13 cellular contexts compared by ENCODE assay signal in the genomic region with DNA sequence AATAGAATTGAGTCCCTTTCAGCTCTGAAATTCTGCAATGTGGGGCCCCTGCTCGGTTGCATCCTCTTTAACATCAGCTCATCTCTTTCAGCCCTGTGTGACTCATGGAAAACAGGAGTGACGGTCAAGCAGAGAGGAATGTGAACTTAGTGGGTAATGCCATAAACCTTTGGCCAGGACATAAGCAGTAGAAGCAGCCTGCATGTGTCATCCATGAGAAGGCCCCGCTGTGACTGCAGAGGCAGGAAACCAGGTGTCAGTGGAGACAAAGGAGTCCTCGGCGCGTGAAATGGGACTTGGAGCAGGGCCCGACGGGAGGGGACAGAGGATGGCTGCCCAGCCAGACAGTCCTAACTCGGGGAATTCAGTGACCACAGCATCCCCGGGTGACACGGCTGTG. TPM values are rescaled to one million over a fixed set of nuclear protein-coding genes. Genes with fewer than 3 reads are reported as not detected.
DNase-seq lines count a peak whose midpoint lies in the region; ATAC-seq and TF ChIP-seq lines count a peak whose summit lies in the region.
"Had no signal": no experiment of that assay in that cellular context is flagged by ENCODE, and none has a peak within 500 bp of the region (broad histone marks: within the 10 kb centered on the region; RNA-seq: fewer than 3 reads in every experiment).

No MANE protein-coding gene starts in this region.

- no peaks in the 10 kb centered on the region for H3K9me3 Mint-ChIP-seq in CD8-positive, alpha-beta memory T cell
- H3K9me3 Mint-ChIP-seq: activated naive CD8-positive, alpha-beta T cell treated with anti-CD3 and anti-CD28 coated beads, Interleukin-2, amount 10 ng/mL, durations not matched to agents 7 days and 5 days had no signal

- in situ Hi-C loops in astrocyte of the cerebellum (cut with HindIII; ENCODE audit: low sequenced_read_pairs) = no loop called here

- no peaks in the 10 kb centered on the region for H3K36me3 Mint-ChIP-seq in CD8-positive, alpha-beta memory T cell
- H3K36me3 Mint-ChIP-seq: activated naive CD8-positive, alpha-beta T cell treated with anti-CD3 and anti-CD28 coated beads, Interleukin-2, amount 10 ng/mL, durations not matched to agents 7 days and 5 days had no signal

- no peak overlapping the region for H3K4me3 Mint-ChIP-seq in CD8-positive, alpha-beta memory T cell
- H3K4me3 Mint-ChIP-seq: activated naive CD8-positive, alpha-beta T cell treated with anti-CD3 and anti-CD28 coated beads, Interleukin-2, amount 10 ng/mL, durations not matched to agents 7 days and 5 days had no signal

- no peaks in the 10 kb centered on the region for H3K4me1 ChIP-seq in mucosa of descending colon (ENCODE audit: low read depth)
- H3K4me1 ChIP-seq in CD8-positive, alpha-beta memory T cell (ENCODE audit: insufficient read depth, low read length) = no peaks in the 10 kb centered on the region

- peak; percentile 95 for DNase-seq in DMS53 treated with DMSO at 0.1 percent for 48 hours (lab: John Stamatoyannopoulos, UW; ENCODE audit: unreplicated experiment)
- DNase-seq in NCI-H1105 treated with DMSO at 0.1 percent for 48 hours (lab: John Stamatoyannopoulos, UW) = peak; percentile 37
- DNase-seq in astrocyte of the cerebellum (ENCODE audit: low read depth) = peak; percentile 65
- DNase-seq in mucosa of descending colon = no peak
- DNase-seq in CD8-positive, alpha-beta memory T cell = no peak
- DNase-seq in HEK293T (ENCODE audit: extremely low spot score) = no peak
- DNase-seq: activated naive CD8-positive, alpha-beta T cell treated with anti-CD3 and anti-CD28 coated beads, Interleukin-2, amount 10 ng/mL, durations not matched to agents 7 days and 5 days; hippocampal formation; MV-4-11 had no signal

- H3K27me3 ChIP-seq in CD8-positive, alpha-beta memory T cell (ENCODE audit: insufficient read depth, low read length, poor library complexity, severe bottlenecking) = peaks cover 5% of the 10 kb centered on the region

- POLR2A ChIA-PET in CD8-positive, alpha-beta memory T cell (lab: Charles Lee) = no interaction called here
- POLR2A ChIA-PET in HEK293T (lab: Yijun Ruan, JAX) = no interaction called here

- H3K4me1 Mint-ChIP-seq in CD8-positive, alpha-beta memory T cell = no peaks in the 10 kb centered on the region
- H3K4me1 Mint-ChIP-seq: activated naive CD8-positive, alpha-beta T cell treated with anti-CD3 and anti-CD28 coated beads, Interleukin-2, amount 10 ng/mL, durations not matched to agents 7 days and 5 days had no signal

- no peaks in the 10 kb centered on the region for H3K9me3 ChIP-seq in mucosa of descending colon
- H3K9me3 ChIP-seq in CD8-positive, alpha-beta memory T cell (ENCODE audit: low read length) = no peaks in the 10 kb centered on the region

- ATAC-seq in mucosa of descending colon (peak; percentile 94), GM21786 (IDR thresholded peaks at IDR 0.05; ENCODE audit: unreplicated experiment) (no peak), GM21390 (IDR thresholded peaks at IDR 0.05; ENCODE audit: unreplicated experiment) (no peak)
- ATAC-seq: activated CD4-positive, CD25-positive, alpha-beta regulatory T cell treated with anti-CD3 and anti-CD28 coated beads, Interleukin-2, amount 50 U/mL, for 24 hours had no signal

- peaks cover 9 to 36% of the 10 kb centered on the region in 2 donors for H3K27me3 Mint-ChIP-seq in CD8-positive, alpha-beta memory T cell

- CTCF ChIA-PET in CD8-positive, alpha-beta memory T cell (lab: Charles Lee) = no interaction called here
- CTCF ChIA-PET in HEK293T (lab: Yijun Ruan, JAX) = interaction anchor here (0.7 kb wide), 1 partner anchor 15 kb away, joined by 3 read pairs; no protein-coding TSS in a partner anchor

- H3K27ac ChIP-seq in CD8-positive, alpha-beta memory T cell (ENCODE audit: low read depth, low read length) = no peak overlapping the region

- no peaks in the 10 kb centered on the region for H3K36me3 ChIP-seq in mucosa of descending colon (ENCODE audit: low read depth)
- H3K36me3 ChIP-seq in CD8-positive, alpha-beta memory T cell (ENCODE audit: insufficient read depth, low read length) = no peaks in the 10 kb centered on the region

- H3K4me3 ChIP-seq in astrocyte of the cerebellum (ENCODE audit: low read depth, low read length) (no peak overlapping the region), mucosa of descending colon (no peak overlapping the region)
- H3K4me3 ChIP-seq in CD8-positive, alpha-beta memory T cell (ENCODE audit: low read length) = no peak overlapping the region
- H3K4me3 ChIP-seq: smooth muscle cell had no signal

- no peak overlapping the region for H3K27ac Mint-ChIP-seq in CD8-positive, alpha-beta memory T cell
- H3K27ac Mint-ChIP-seq: activated naive CD8-positive, alpha-beta T cell treated with anti-CD3 and anti-CD28 coated beads, Interleukin-2, amount 10 ng/mL, durations not matched to agents 7 days and 5 days had no signal

- TF ChIP-seq CTCF in astrocyte of the cerebellum (IDR thresholded peaks at IDR 0.05; ENCODE audit: low read depth, low read length, missing control alignments) (no peak), mucosa of descending colon (IDR thresholded peaks at IDR 0.05) (no peak)

- intact Hi-C loops in mucosa of descending colon (cut with DNase I, micrococcal nuclease) = no loop called here

TF ChIP-seq in HEK293T, 16 proteins besides CTCF, POLR2A, EP300 and RAD21:
- TF ChIP-seq ELF4 (IDR thresholded peaks at IDR 0.05) (no peak), SUZ12 (IDR thresholded peaks at IDR 0.05) (no peak), CTBP1 (IDR thresholded peaks at IDR 0.05; ENCODE audit: borderline replicate concordance) (no peak), FOXA1 (IDR thresholded peaks at IDR 0.05) (no peak), L3MBTL2 (conservative IDR thresholded peaks at IDR 0.05) (no peak), SP1 (IDR thresholded peaks at IDR 0.05) (no peak), FOXM1 (IDR thresholded peaks at IDR 0.05; ENCODE audit: borderline replicate concordance) (no peak), NFRKB (IDR thresholded peaks at IDR 0.05) (no peak), LEF1 (IDR thresholded peaks at IDR 0.05; ENCODE audit: borderline replicate concordance) (no peak), FOXK2 (IDR thresholded peaks at IDR 0.05) (no peak), ARNT (IDR thresholded peaks at IDR 0.05) (no peak), BHLHE40 (IDR thresholded peaks at IDR 0.05; ENCODE audit: borderline replicate concordance) (no peak)
- TF ChIP-seq, protein P1, sequence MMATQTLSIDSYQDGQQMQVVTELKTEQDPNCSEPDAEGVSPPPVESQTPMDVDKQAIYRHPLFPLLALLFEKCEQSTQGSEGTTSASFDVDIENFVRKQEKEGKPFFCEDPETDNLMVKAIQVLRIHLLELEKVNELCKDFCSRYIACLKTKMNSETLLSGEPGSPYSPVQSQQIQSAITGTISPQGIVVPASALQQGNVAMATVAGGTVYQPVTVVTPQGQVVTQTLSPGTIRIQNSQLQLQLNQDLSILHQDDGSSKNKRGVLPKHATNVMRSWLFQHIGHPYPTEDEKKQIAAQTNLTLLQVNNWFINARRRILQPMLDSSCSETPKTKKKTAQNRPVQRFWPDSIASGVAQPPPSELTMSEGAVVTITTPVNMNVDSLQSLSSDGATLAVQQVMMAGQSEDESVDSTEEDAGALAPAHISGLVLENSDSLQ (IDR thresholded peaks at IDR 0.05) = no peak
TF ChIP-seq in HEK293T: peak in this region for 0.

RNA-seq across cellular contexts. Expression of a gene that starts 21.1 kb away (rescaled TPM):
- total RNA-seq in mucosa of descending colon = 10 to 100 TPM; 22.7 to 76.7 (median 70.8) TPM
- total RNA-seq in CD8-positive, alpha-beta memory T cell = under 1 TPM; 0.22 to 0.33 TPM
- polyA plus RNA-seq in CD8-positive, alpha-beta memory T cell = not detected

RNA-seq across cellular contexts. Expression of a gene that starts 36.5 kb away (rescaled TPM):
- 100 to 1,000 TPM in 2 of 3 donors, 10 to 100 TPM in 1; 36.9 to 217 (median 215) TPM for total RNA-seq in mucosa of descending colon
- under 1 TPM; 0.20 to 0.53 TPM for total RNA-seq in CD8-positive, alpha-beta memory T cell
- not detected for polyA plus RNA-seq in CD8-positive, alpha-beta memory T cell
- total RNA-seq: smooth muscle cell had no signal
- polyA plus RNA-seq: smooth muscle cell had no signal

RNA-seq across cellular contexts. Expression of a gene that starts 46.1 kb away (rescaled TPM):
- total RNA-seq in mucosa of descending colon = 100 to 1,000 TPM in 2 of 3 donors, 10 to 100 TPM in 1; 44.3 to 200 (median 189) TPM
- total RNA-seq in CD8-positive, alpha-beta memory T cell = 1 to 10 TPM in 1 of 2 experiments, under 1 TPM in 1; 0.93 to 1.4 TPM
- not detected for polyA plus RNA-seq in CD8-positive, alpha-beta memory T cell
- total RNA-seq: smooth muscle cell had no signal
- polyA plus RNA-seq: smooth muscle cell had no signal

RNA-seq across cellular contexts. Expression of a gene that starts 53.1 kb away (rescaled TPM):
- 100 to 1,000 TPM in 2 of 3 donors, 10 to 100 TPM in 1; 30.1 to 167 (median 134) TPM for total RNA-seq in mucosa of descending colon
- total RNA-seq in CD8-positive, alpha-beta memory T cell = under 1 TPM; 0.22 to 0.53 TPM
- not detected for polyA plus RNA-seq in CD8-positive, alpha-beta memory T cell
- total RNA-seq: smooth muscle cell had no signal
- polyA plus RNA-seq: smooth muscle cell had no signal

Comparison
In these comparisons a context has a peak if more than half of its experiments do, and no peak if none do; other contexts are left out.
1. DNase-seq: peak in DMS53 treated with DMSO at 0.1 percent for 48 hours (single experiment), NCI-H1105 treated with DMSO at 0.1 percent for 48 hours (single experiment) and astrocyte of the cerebellum (single experiment); none in mucosa of descending colon (0 of 3), CD8-positive, alpha-beta memory T cell (0 of 5) and HEK293T (single experiment).
2. RNA of a gene that starts 21.1 kb away (total RNA-seq): 22.7 to 76.7 TPM in mucosa of descending colon; 0.22 to 0.33 TPM in CD8-positive, alpha-beta memory T cell; every median in the first group is over 10 times any median in the second.
3. RNA of a gene that starts 36.5 kb away (total RNA-seq): 36.9 to 217 TPM in mucosa of descending colon; 0.20 to 0.53 TPM in CD8-positive, alpha-beta memory T cell; every median in the first group is over 10 times any median in the second.
4. RNA of a gene that starts 46.1 kb away (total RNA-seq): 44.3 to 200 TPM in mucosa of descending colon; 0.93 to 1.4 TPM in CD8-positive, alpha-beta memory T cell; every median in the first group is over 10 times any median in the second.